ENCODE assay signal across 34 cellular contexts in genomic region chr7:89017676-89018075, GRCh38.
"Had no signal": no experiment of that assay in that cellular context is flagged by ENCODE, and none has a peak within 500 bp of the region (broad histone marks: within the 10 kb centered on the region; RNA-seq: fewer than 3 reads in every experiment).

No MANE protein-coding gene starts in this region.

- H3K9me3 ChIP-seq: adrenal gland, ascending aorta had no signal

- H3K27me3 ChIP-seq: adrenal gland, ascending aorta, body of pancreas, brain microvascular endothelial cell, breast epithelium, cardiac muscle cell had no signal

- H3K36me3 ChIP-seq: adrenal gland, ascending aorta, brain microvascular endothelial cell, cardiac muscle cell had no signal

- H3K4me3 ChIP-seq: adrenal gland, ascending aorta, body of pancreas, breast epithelium, cardiac muscle cell had no signal

- DNase-seq: activated effector memory CD4-positive, alpha-beta T cell treated with anti-CD3 and anti-CD28 coated beads, Interleukin-2, amount 50 U/mL, for 16 hours; activated effector memory CD4-positive, alpha-beta T cell treated with Interleukin-2 at 50 U/mL for 16 hours; activated gamma-delta T cell; activated gamma-delta T cell treated with Interleukin-2 at 50 U/mL for 16 hours; activated naive CD4-positive, alpha-beta T cell; activated naive CD4-positive, alpha-beta T cell treated with anti-CD3 and anti-CD28 coated beads for 36 hours; activated naive CD4-positive, alpha-beta T cell treated with anti-CD3 and anti-CD28 coated beads, Interleukin-2, amount 10 ng/mL, durations not matched to agents 7 days and 5 days; activated naive CD4-positive, alpha-beta T cell treated with anti-CD3 and anti-CD28 coated beads, Interleukin-2, amount 50 U/mL, for 16 hours; activated naive CD4-positive, alpha-beta T cell treated with Interleukin-2 at 50 U/mL for 16 hours; activated naive CD8-positive, alpha-beta T cell treated with anti-CD3 and anti-CD28 coated beads for 36 hours; activated naive CD8-positive, alpha-beta T cell treated with anti-CD3 and anti-CD28 coated beads, Interleukin-2, amount 10 ng/mL, durations not matched to agents 7 days and 5 days; activated naive CD8-positive, alpha-beta T cell treated with anti-CD3 and anti-CD28 coated beads, Interleukin-2, amount 50 U/mL, for 24 hours; activated T-cell treated with anti-CD3 and anti-CD28 coated beads, Interleukin-2, amount 50 U/mL, for 1 hour; activated T-cell treated with anti-CD3 and anti-CD28 coated beads, Interleukin-2, amount 50 U/mL, for 24 hours; activated T-cell treated with anti-CD3 and anti-CD28 coated beads, Interleukin-2, amount 50 U/mL, for 4 hours; activated T-cell treated with anti-CD3 and anti-CD28 coated beads, Interleukin-2, amount 50 U/mL, for 48 hours; activated T-cell treated with anti-CD3 and anti-CD28 coated beads, Interleukin-2, amount 50 U/mL, for 72 hours; adrenal gland; amniotic stem cell; amygdala; anterior cingulate cortex; aorta; body of pancreas; brain microvascular endothelial cell; caudate nucleus; central memory CD4-positive, alpha-beta T cell; cerebellar nuclear complex had no signal

- H3K27ac ChIP-seq: adrenal gland, ascending aorta, body of pancreas, brain microvascular endothelial cell, breast epithelium, cardiac muscle cell had no signal

- FAIRE-seq: astrocyte, bronchial epithelial cell had no signal

- H3K4me1 ChIP-seq: adrenal gland, ascending aorta, body of pancreas, breast epithelium had no signal

- ATAC-seq: activated naive CD4-positive, alpha-beta T cell treated with anti-CD3 and anti-CD28 coated beads, Interleukin-2, amount 50 U/mL, for 72 hours; activated naive CD8-positive, alpha-beta T cell treated with anti-CD3 and anti-CD28 coated beads, Interleukin-2, amount 50 U/mL, for 24 hours; activated T-cell treated with anti-CD3 and anti-CD28 coated beads, Interleukin-2, amount 50 U/mL, for 4 hours; activated T-cell treated with anti-CD3 and anti-CD28 coated beads, Interleukin-2, amount 50 U/mL, for 72 hours; activated T-helper 17 cell treated with anti-CD3 and anti-CD28 coated beads, Interleukin-2, amount 50 U/mL, for 72 hours; body of pancreas had no signal
